In the genomic region with DNA sequence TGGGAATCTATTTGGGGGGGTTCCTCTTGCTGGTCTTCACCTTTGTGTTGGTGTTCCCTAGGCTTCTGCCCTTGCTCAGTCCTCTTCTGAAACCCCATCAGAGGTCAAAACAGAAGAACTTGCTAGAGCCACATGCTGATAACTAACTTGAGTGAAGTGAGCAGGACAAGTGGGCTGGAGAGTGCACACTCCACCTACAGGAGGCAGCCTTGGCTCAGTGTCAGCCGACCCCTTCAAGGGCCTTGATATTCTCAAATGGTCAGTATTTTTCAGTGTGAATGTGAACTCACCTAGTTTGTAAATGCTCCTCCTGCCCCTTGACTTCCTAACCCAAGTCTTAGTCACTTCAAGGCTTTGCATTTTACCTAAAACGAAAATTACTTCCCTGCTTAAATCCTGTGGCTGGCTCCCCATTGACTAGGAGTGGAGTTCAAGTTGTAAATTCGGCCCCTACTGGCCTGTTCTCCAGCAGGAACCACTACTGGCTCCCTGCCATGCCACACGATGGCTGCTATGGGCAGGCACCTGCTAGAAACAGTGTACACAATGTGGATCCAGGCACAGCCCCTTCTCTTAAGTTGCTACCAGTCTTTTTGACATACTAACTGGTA, we compare ENCODE assay signal across 12 cellular contexts. TPM values are rescaled to one million over a fixed set of nuclear protein-coding genes. Genes with fewer than 3 reads are reported as not detected.
DNase-seq lines count a peak whose midpoint lies in the region; ATAC-seq and TF ChIP-seq lines count a peak whose summit lies in the region.
"Had no signal": no experiment of that assay in that cellular context is flagged by ENCODE, and none has a peak within 500 bp of the region (broad histone marks: within the 10 kb centered on the region; RNA-seq: fewer than 3 reads in every experiment).

No MANE protein-coding gene starts in this region.

- peak; percentile 11 for ATAC-seq in left ventricle myocardium superior
- no peak for ATAC-seq in HG02588 (IDR thresholded peaks at IDR 0.05; ENCODE audit: unreplicated experiment)
- ATAC-seq in stimulated activated effector memory CD8-positive, alpha-beta T cell treated with anti-CD3 and anti-CD28 coated beads, Interleukin-12 subunit alpha, Interleukin-12 subunit beta, amount 100 ng/mL, for 72 hours, result no peak
- no peak for ATAC-seq in GM21825 (IDR thresholded peaks at IDR 0.05; ENCODE audit: unreplicated experiment)

- H3K27ac Mint-ChIP-seq in CD14-positive monocyte, result no peak overlapping the region
- no peak overlapping the region for H3K27ac Mint-ChIP-seq in stimulated activated effector memory CD8-positive, alpha-beta T cell treated with anti-CD3 and anti-CD28 coated beads, Interleukin-12 subunit alpha, Interleukin-12 subunit beta, amount 100 ng/mL, for 72 hours

- peak; percentile 50 for TF ChIP-seq CTCF in CD14-positive monocyte (IDR thresholded peaks at IDR 0.05)
- no peak for TF ChIP-seq CTCF in GM20000 (IDR thresholded peaks at IDR 0.05; ENCODE audit: extremely low read depth, missing control alignments)

- peaks cover 24% of the 10 kb centered on the region for H3K4me1 Mint-ChIP-seq in CD14-positive monocyte
- peaks cover 12% of the 10 kb centered on the region for H3K4me1 Mint-ChIP-seq in stimulated activated effector memory CD8-positive, alpha-beta T cell treated with anti-CD3 and anti-CD28 coated beads, Interleukin-12 subunit alpha, Interleukin-12 subunit beta, amount 100 ng/mL, for 72 hours

- no peaks in the 10 kb centered on the region for H3K36me3 Mint-ChIP-seq in CD14-positive monocyte
- H3K36me3 Mint-ChIP-seq in stimulated activated effector memory CD8-positive, alpha-beta T cell treated with anti-CD3 and anti-CD28 coated beads, Interleukin-12 subunit alpha, Interleukin-12 subunit beta, amount 100 ng/mL, for 72 hours, result no peaks in the 10 kb centered on the region

- H3K27me3 Mint-ChIP-seq in CD14-positive monocyte (ENCODE audit: low read depth in 3 of 3), result peaks cover 0 to 3% (median 2%) of the 10 kb centered on the region in 3 donors

- H3K4me3 Mint-ChIP-seq in CD14-positive monocyte, result no peak overlapping the region
- H3K4me3 Mint-ChIP-seq in stimulated activated effector memory CD8-positive, alpha-beta T cell treated with anti-CD3 and anti-CD28 coated beads, Interleukin-12 subunit alpha, Interleukin-12 subunit beta, amount 100 ng/mL, for 72 hours, result no peak overlapping the region

- peaks cover 0 to 7% (median 0%) of the 10 kb centered on the region in 7 donors for H3K9me3 Mint-ChIP-seq in CD14-positive monocyte
- H3K9me3 Mint-ChIP-seq in stimulated activated effector memory CD8-positive, alpha-beta T cell treated with anti-CD3 and anti-CD28 coated beads, Interleukin-12 subunit alpha, Interleukin-12 subunit beta, amount 100 ng/mL, for 72 hours, result peaks cover under 1% of the 10 kb centered on the region

- intact Hi-C loops in CD14-positive monocyte (cut with micrococcal nuclease), result loop anchor here in 1 of 2 donors (10.0 kb wide), 1 partner anchor 52 kb away; no protein-coding TSS in a partner anchor
- intact Hi-C loops in left ventricle myocardium superior (cut with micrococcal nuclease), result loop anchor here (10.0 kb wide), 1 partner anchor 92 kb away; no protein-coding TSS in a partner anchor

- DNase-seq in CD14-positive monocyte (ENCODE audit: low spot score) (no peak), GM20000 (ENCODE audit: low spot score) (peak; percentile 21), SHP77 treated with DMSO at 0.1 percent for 48 hours (lab: John Stamatoyannopoulos, UW) (peak; percentile 51), left ventricle myocardium superior (peak; percentile 66), kidney tubule cell (ENCODE audit: low spot score) (no peak)
- no peak for DNase-seq in stimulated activated effector memory CD8-positive, alpha-beta T cell treated with anti-CD3 and anti-CD28 coated beads, Interleukin-12 subunit alpha, Interleukin-12 subunit beta, amount 100 ng/mL, for 72 hours (ENCODE audit: low spot score in 2 of 2)
- DNase-seq: NCI-H446 treated with DMSO at 0.1 percent for 48 hours; stimulated activated CD4-positive, alpha-beta T cell treated with anti-CD3 and anti-CD28 coated beads, Interleukin-2, amount 100 ng/mL, for 24 hours; stomach; T-helper 2 cell had no signal

RNA-seq across cellular contexts. Expression of a gene that starts 3.6 kb away (rescaled TPM):
- 1 to 10 TPM; 1.2 to 1.3 TPM for polyA plus RNA-seq in CD14-positive monocyte
- 105 TPM for total RNA-seq in left ventricle myocardium superior

Comparison
In these comparisons a context has a peak if more than half of its experiments do, and no peak if none do; other contexts are left out.
1. DNase-seq: peak in GM20000 (single experiment), SHP77 treated with DMSO at 0.1 percent for 48 hours (single experiment) and left ventricle myocardium superior (single experiment); none in CD14-positive monocyte (single experiment), kidney tubule cell (single experiment) and stimulated activated effector memory CD8-positive, alpha-beta T cell treated with anti-CD3 and anti-CD28 coated beads, Interleukin-12 subunit alpha, Interleukin-12 subunit beta, amount 100 ng/mL, for 72 hours (0 of 2).